ENCODE assay signal across 8 cellular contexts in the genomic region with DNA sequence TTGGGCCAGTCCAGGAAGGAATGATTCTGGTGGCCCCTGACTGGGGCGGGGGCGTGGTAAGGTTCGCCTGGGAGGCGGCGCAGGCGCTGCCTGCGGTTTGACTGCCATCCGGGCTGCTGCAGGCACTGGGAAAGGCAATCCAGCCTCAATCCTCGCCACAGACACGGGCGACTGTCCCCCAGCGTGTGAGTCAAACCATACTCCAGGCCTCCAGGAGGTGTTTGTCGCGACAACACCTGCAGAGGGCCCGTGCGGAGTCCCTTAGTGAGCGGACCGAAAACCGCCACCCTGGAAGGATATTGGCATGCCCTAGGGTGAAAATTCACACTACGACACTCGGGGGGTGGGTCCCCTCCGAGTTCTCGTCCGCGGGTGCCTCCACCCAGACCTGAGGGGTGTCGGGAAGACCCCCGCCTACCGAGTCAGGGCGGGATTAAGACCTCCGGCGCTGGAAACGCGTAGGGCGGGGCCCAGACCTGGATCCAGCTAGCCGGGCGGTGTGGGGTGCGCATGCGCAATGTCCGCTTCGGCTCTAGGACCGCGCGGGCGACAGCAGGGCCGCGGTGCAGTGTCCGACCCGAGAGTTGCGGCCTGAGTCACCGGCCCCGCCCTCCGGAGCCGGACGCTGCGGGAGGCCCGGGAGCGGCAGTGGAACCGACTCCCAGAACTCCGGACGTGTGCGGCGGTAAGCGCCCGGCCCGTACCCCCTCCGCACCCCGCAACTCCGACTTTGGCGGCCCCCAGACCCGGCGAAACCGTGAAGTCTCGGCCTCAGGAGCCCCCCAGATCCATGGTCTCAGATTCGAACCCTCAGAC. TPM values are rescaled to one million over a fixed set of nuclear protein-coding genes. Genes with fewer than 3 reads are reported as not detected.
A peak's percentile ranks its signal among the peaks of the same experiment; 100 is the strongest.
DNase-seq lines count a peak whose midpoint lies in the region; ATAC-seq, FAIRE-seq and TF ChIP-seq lines count a peak whose summit lies in the region.

A gene (plus strand): TSS at position 594 of the 816 bp plus-strand sequence. CDS start 946 bp downstream, outside the sequence.

- H3K27me3 ChIP-seq in keratinocyte (ENCODE audit: control insufficient read depth, extremely low read depth, insufficient read depth, low read length), result no peaks in the 10 kb centered on the region

- H2AFZ ChIP-seq in keratinocyte (ENCODE audit: control insufficient read depth, low read length), result peak within 1 kb of the TSS; percentile 82

- ATAC-seq in GM18909 (IDR thresholded peaks at IDR 0.05; ENCODE audit: poor library complexity, unreplicated experiment) (peak; percentile 83), HG03175 (IDR thresholded peaks at IDR 0.05; ENCODE audit: unreplicated experiment) (peak; percentile 85), activated B cell treated with CpG ODN at 0.5 μM for 24 hours (ENCODE audit: low read depth) (peak; percentile 76)

- H3K79me2 ChIP-seq in keratinocyte (ENCODE audit: control insufficient read depth, insufficient read depth, low read length), result peaks cover 19% of the 10 kb centered on the region

- peak; percentile 71 for DNase-seq in AG09309 (ENCODE audit: low read depth)
- peak; percentile 94 for DNase-seq in NCI-H226
- peak; percentile 93 for DNase-seq in activated B cell treated with CpG ODN at 0.5 μM for 24 hours
- peak; percentile 67 to 97 (median 93) for DNase-seq in caudate nucleus (lab: John Stamatoyannopoulos, UW)
- DNase-seq in keratinocyte (ENCODE audit: low read depth, low spot score), result no peak
- DNase-seq in stimulated activated CD4-positive, alpha-beta T cell treated with anti-CD3 and anti-CD28 coated beads, Interleukin-15, amount 100 ng/mL, for 1 hour (ENCODE audit: low read depth in 1 of 2, low spot score in 1 of 2), result peak; percentile 84 to 85

- peak within 1 kb of the TSS; percentile 97 for H3K4me2 ChIP-seq in keratinocyte (ENCODE audit: control insufficient read depth, extremely low read depth, insufficient read depth, low read depth, low read length)

- H3K27ac Mint-ChIP-seq in activated B cell treated with CpG ODN at 0.5 μM for 24 hours, result peak within 1 kb of the TSS; percentile 97

- no peaks in the 10 kb centered on the region for H3K9me3 ChIP-seq in keratinocyte (ENCODE audit: control insufficient read depth, low read depth, low read length)

- H3K36me3 Mint-ChIP-seq in activated B cell treated with CpG ODN at 0.5 μM for 24 hours (ENCODE audit: low read depth), result peaks cover 34% of the 10 kb centered on the region

- peaks cover 16% of the 10 kb centered on the region for H3K4me1 Mint-ChIP-seq in activated B cell treated with CpG ODN at 0.5 μM for 24 hours

- H3K36me3 ChIP-seq in keratinocyte (ENCODE audit: control insufficient read depth in 2 of 2, extremely low read depth in 1 of 2, insufficient read depth in 2 of 2, low read length in 2 of 2), result peaks cover 13 to 24% of the 10 kb centered on the region in 2 experiments

- CTCF ChIA-PET in activated B cell treated with CpG ODN at 0.5 μM for 24 hours (lab: Charles Lee), result interaction anchor here (1.2 kb wide), 2 partner anchors 12 to 29 kb away, joined by 3 to 12 read pairs; no protein-coding TSS in a partner anchor

- no peaks in the 10 kb centered on the region for H3K9me3 Mint-ChIP-seq in activated B cell treated with CpG ODN at 0.5 μM for 24 hours

- H3K9me1 ChIP-seq in keratinocyte (ENCODE audit: control insufficient read depth, extremely low read depth, insufficient read depth, low read length), result peaks cover 2% of the 10 kb centered on the region

- peaks cover 26% of the 10 kb centered on the region for H3K4me1 ChIP-seq in keratinocyte (ENCODE audit: control insufficient read depth, extremely low read depth, insufficient read depth, low read length)

- FAIRE-seq in keratinocyte (lab: Jason Lieb, UNC), result peak; percentile 48

- peak within 1 kb of the TSS; percentile 97 for H3K9ac ChIP-seq in keratinocyte (ENCODE audit: control insufficient read depth, extremely low read depth, insufficient read depth, low read length)

- H3K27me3 Mint-ChIP-seq in activated B cell treated with CpG ODN at 0.5 μM for 24 hours, result peaks cover 2% of the 10 kb centered on the region

- intact Hi-C loops in activated B cell treated with CpG ODN at 0.5 μM for 24 hours (cut with micrococcal nuclease), result loop anchor here (1.0 to 5.0 kb wide), 6 partner anchors 11 to 1462 kb away; a partner anchor contains a TSS

- dilution Hi-C loops in keratinocyte (cut with MboI; ENCODE audit: extremely low pct_ligation_motif_present, low sequenced_read_pairs), result no loop called here

- H3K4me3 Mint-ChIP-seq in activated B cell treated with CpG ODN at 0.5 μM for 24 hours, result peak within 1 kb of the TSS; percentile 97

- H3K4me3 ChIP-seq in AG09309 (ENCODE audit: control insufficient read depth, low read depth, low read length) (peak within 1 kb of the TSS; percentile 99), keratinocyte (ENCODE audit: control insufficient read depth in 2 of 3, extremely low read depth in 1 of 3, insufficient read depth in 2 of 3, low read depth in 1 of 3, low read length in 3 of 3) (peak within 1 kb of the TSS; percentile 89 to 100 (median 99))

- POLR2A ChIA-PET in activated B cell treated with CpG ODN at 0.5 μM for 24 hours (lab: Charles Lee), result interaction anchor here (0.6 to 3.6 kb wide), 8 partner anchors 10 to 1640 kb away, joined by 3 to 65 read pairs (median 6); a partner anchor contains a TSS

- H4K20me1 ChIP-seq in keratinocyte (ENCODE audit: control insufficient read depth, extremely low read depth, insufficient read depth, low read length), result peaks cover 8% of the 10 kb centered on the region

- peak within 1 kb of the TSS; percentile 94 for H3K27ac ChIP-seq in caudate nucleus (ENCODE audit: low read depth, low read length)
- peak within 1 kb of the TSS; percentile 98 for H3K27ac ChIP-seq in keratinocyte (ENCODE audit: control insufficient read depth, insufficient read depth, low read length)

- peak; percentile 7 for TF ChIP-seq CTCF in AG09309 (IDR thresholded peaks at IDR 0.05; ENCODE audit: control insufficient read depth, insufficient read depth, low read depth, low read length, missing control alignments)
- no peak for TF ChIP-seq CTCF in activated B cell treated with CpG ODN at 0.5 μM for 24 hours (IDR thresholded peaks at IDR 0.05)
- peak in 1 of 3 experiments; percentile 4 for TF ChIP-seq CTCF in keratinocyte (optimal IDR thresholded peaks at IDR 0.05 in 1 of 3, IDR thresholded peaks at IDR 0.05 in 1 of 3, conservative IDR thresholded peaks at IDR 0.05 in 1 of 3; ENCODE audit: extremely low read depth in 1 of 3, insufficient read depth in 2 of 3, low read length in 3 of 3)

RNA-seq across cellular contexts. Expression of the gene that starts here (rescaled TPM):
- total RNA-seq in activated B cell treated with CpG ODN at 0.5 μM for 24 hours, result 442 and 477 TPM in 2 replicates
- 778 to 884 TPM (median 832 TPM) in 3 replicates for polyA plus RNA-seq in keratinocyte
- 277 TPM for polyA plus RNA-seq in keratinocyte (2011; ENCODE audit: low read depth)
- polyA plus RNA-seq in keratinocyte (2011; cell fraction: cytosol; rRNA removed), result 503 and 570 TPM in 2 replicates
- 320 and 355 TPM in 2 replicates for polyA plus RNA-seq in keratinocyte (2011; cell fraction: nucleus; rRNA removed)
- polyA plus RNA-seq in keratinocyte (2012; ENCODE audit: low replicate concordance), result 573 and 1,064 TPM in 2 replicates
- 875 to 1,429 TPM (median 940 TPM) in 3 replicates for polyA minus RNA-seq in keratinocyte
- polyA minus RNA-seq in keratinocyte (2011; cell fraction: cytosol; rRNA and poly(A)+ RNA removed), result 664 TPM
- 173 and 211 TPM in 2 replicates for polyA minus RNA-seq in keratinocyte (2011; cell fraction: nucleus; rRNA and poly(A)+ RNA removed)
